ENCODE assay signal across 33 cellular contexts in genomic region chr17:9818760-9819159, GRCh38. TPM values are rescaled to one million over a fixed set of nuclear protein-coding genes. Genes with fewer than 3 reads are reported as not detected.
"Had no signal": no experiment of that assay in that cellular context is flagged by ENCODE, and none has a peak within 500 bp of the region (broad histone marks: within the 10 kb centered on the region; RNA-seq: fewer than 3 reads in every experiment).

No MANE protein-coding gene starts in this region.

- H3K36me3 ChIP-seq: gastroesophageal sphincter, pancreas, prostate gland, sigmoid colon, stomach, thyroid gland, upper lobe of right lung had no signal

- H3K27ac ChIP-seq: coronary artery, dorsolateral prefrontal cortex, gastroesophageal sphincter, pancreas, prostate gland, sigmoid colon, stomach, thyroid gland, upper lobe of right lung had no signal

- H3K9me3 ChIP-seq: gastroesophageal sphincter, pancreas, prostate gland, sigmoid colon, stomach, thyroid gland, upper lobe of right lung had no signal

- DNase-seq: activated B cell treated with CpG ODN at 0.5 μM for 24 hours; activated naive CD4-positive, alpha-beta T cell treated with Interleukin-2 at 50 U/mL for 16 hours; activated T-cell treated with anti-CD3 and anti-CD28 coated beads for 4 hours; activated T-cell treated with anti-CD3 and anti-CD28 coated beads, Interleukin-2, amount 50 U/mL, for 72 hours; anterior cingulate cortex; dorsolateral prefrontal cortex; effector memory CD4-positive, alpha-beta T cell; erythroblast; head of caudate nucleus; hippocampal formation; immature natural killer cell; kidney; naive thymus-derived CD8-positive, alpha-beta T cell; nucleus accumbens; pancreas; retina; sigmoid colon; small intestine; stimulated activated CD4-positive, alpha-beta T cell treated with anti-CD3 and anti-CD28 coated beads, Interleukin-1b, Interleukin-23, amount 100 ng/mL, for 48 hours; stimulated activated CD4-positive, alpha-beta T cell treated with anti-CD3 and anti-CD28 coated beads, Interleukin-4, amount 100 ng/mL, for 4 hours; stimulated activated CD8-positive, alpha-beta memory T cell treated with anti-CD3 and anti-CD28 coated beads, Interleukin-4, amount 100 ng/mL, for 48 hours; stomach; thyroid gland; upper lobe of right lung had no signal

- H3K27me3 ChIP-seq: gastroesophageal sphincter, pancreas, sigmoid colon, thyroid gland had no signal

- H3K4me1 ChIP-seq: pancreas, prostate gland, sigmoid colon, stomach, thyroid gland, upper lobe of right lung had no signal

- H3K4me3 ChIP-seq: coronary artery, dorsolateral prefrontal cortex, gastroesophageal sphincter, pancreas, prostate gland, sigmoid colon, stomach, thyroid gland, upper lobe of right lung had no signal

RNA-seq across cellular contexts. Expression of gene GSG1L2, which starts 3.1 kb away (rescaled TPM):
- total RNA-seq: activated B cell treated with CpG ODN at 0.5 μM for 24 hours; activated T-cell treated with anti-CD3 and anti-CD28 coated beads, Interleukin-2, amount 50 U/mL, for 72 hours; cardiac septum; cerebellum; gastroesophageal sphincter; kidney; lower leg skin; naive thymus-derived CD8-positive, alpha-beta T cell; neural crest cell; pancreas; prostate gland; sigmoid colon; stomach; T-helper 2 cell treated with Interferon-gamma antibody and Interleukin-4, amounts not matched to agents 100 ng/mL and 5 ng/mL, for 36 hours; thyroid gland; upper lobe of right lung had no signal
- polyA plus RNA-seq: adipose tissue; immature natural killer cell; naive thymus-derived CD8-positive, alpha-beta T cell; pancreas; sigmoid colon; small intestine; stomach had no signal

RNA-seq across cellular contexts. Expression of gene GLP2R, which starts 7.0 kb away (rescaled TPM):
- total RNA-seq: activated B cell treated with CpG ODN at 0.5 μM for 24 hours; activated T-cell treated with anti-CD3 and anti-CD28 coated beads, Interleukin-2, amount 50 U/mL, for 72 hours; kidney; naive thymus-derived CD8-positive, alpha-beta T cell; neural crest cell; T-helper 2 cell treated with Interferon-gamma antibody and Interleukin-4, amounts not matched to agents 100 ng/mL and 5 ng/mL, for 36 hours had no signal
- polyA plus RNA-seq: immature natural killer cell; naive thymus-derived CD8-positive, alpha-beta T cell had no signal

RNA-seq across cellular contexts. Expression of gene DHRS7C, which starts 27.4 kb away (rescaled TPM):
- total RNA-seq: activated B cell treated with CpG ODN at 0.5 μM for 24 hours; activated T-cell treated with anti-CD3 and anti-CD28 coated beads, Interleukin-2, amount 50 U/mL, for 72 hours; cerebellum; gastroesophageal sphincter; kidney; lower leg skin; naive thymus-derived CD8-positive, alpha-beta T cell; neural crest cell; pancreas; prostate gland; sigmoid colon; stomach; T-helper 2 cell treated with Interferon-gamma antibody and Interleukin-4, amounts not matched to agents 100 ng/mL and 5 ng/mL, for 36 hours; thyroid gland; upper lobe of right lung had no signal
- polyA plus RNA-seq: immature natural killer cell; naive thymus-derived CD8-positive, alpha-beta T cell; pancreas; stomach had no signal
